Comparison of ENCODE assay signal across 9 cellular contexts in the genomic region with DNA sequence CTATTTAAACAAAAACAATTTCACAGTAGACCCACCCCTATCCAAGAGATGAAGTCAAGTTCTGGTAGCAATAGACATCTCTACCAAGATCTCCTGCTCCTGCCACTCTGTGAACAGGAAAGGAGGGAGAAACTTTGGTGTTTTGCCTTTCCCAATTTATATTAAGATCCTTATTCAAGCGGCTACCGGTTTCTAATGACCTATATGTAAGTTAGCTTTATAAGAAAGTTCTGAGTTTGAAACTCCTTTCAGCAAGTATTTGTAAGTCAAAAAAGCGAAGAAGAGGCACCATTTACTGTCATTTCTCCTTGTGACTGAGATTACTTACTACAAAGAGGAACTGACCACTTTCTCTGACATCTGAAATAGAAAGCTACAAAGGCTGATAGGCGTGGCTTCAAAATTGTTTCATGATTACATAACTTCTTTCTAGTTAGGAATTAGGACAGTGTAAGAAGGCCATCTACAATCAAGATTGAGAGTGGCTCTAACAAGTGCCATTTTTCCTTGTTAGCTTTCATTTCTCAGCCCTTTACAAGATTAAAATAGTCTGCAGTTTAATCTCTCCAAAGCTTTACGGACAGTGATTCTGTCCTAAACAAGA. TPM values are rescaled to one million over a fixed set of nuclear protein-coding genes. Genes with fewer than 3 reads are reported as not detected.
DNase-seq lines count a peak whose midpoint lies in the region; ATAC-seq and TF ChIP-seq lines count a peak whose summit lies in the region.
"Had no signal": no experiment of that assay in that cellular context is flagged by ENCODE, and none has a peak within 500 bp of the region (broad histone marks: within the 10 kb centered on the region; RNA-seq: fewer than 3 reads in every experiment).

Gene MNDA, plus strand, starts transcription at position 448 of the 604 bp plus-strand sequence. CDS start 10,803 bp downstream, outside the sequence.

- no peak within 1 kb of the TSS for H3K4me3 Mint-ChIP-seq in chondrocyte (ENCODE audit: unreplicated experiment)
- peak within 1 kb of the TSS in 1 of 10 donors; percentile 66 for H3K4me3 Mint-ChIP-seq in naive thymus-derived CD8-positive, alpha-beta T cell

- 72% methylated on average over 5 of the region's 5 CpGs for WGBS in right cardiac atrium
- 59 to 69% (median 67%) methylated on average over 5 of the region's 5 CpGs for WGBS in adipose tissue, 3 donors
- 91% methylated on average over 5 of the region's 5 CpGs for WGBS in thymus

- H3K9me3 Mint-ChIP-seq in chondrocyte (ENCODE audit: low read depth): peaks cover 3% of the 10 kb centered on the region
- peaks cover 0 to 30% (median 18%) of the 10 kb centered on the region in 9 donors for H3K9me3 Mint-ChIP-seq in naive thymus-derived CD8-positive, alpha-beta T cell

- H3K4me1 Mint-ChIP-seq in chondrocyte (ENCODE audit: low read depth): no peaks in the 10 kb centered on the region
- H3K4me1 Mint-ChIP-seq in naive thymus-derived CD8-positive, alpha-beta T cell: peaks cover 0 to 12% (median under 1%) of the 10 kb centered on the region in 4 donors

- POLR2A ChIA-PET in naive thymus-derived CD8-positive, alpha-beta T cell (lab: Charles Lee): no interaction called here

- H3K27ac Mint-ChIP-seq in chondrocyte (ENCODE audit: unreplicated experiment): no peak within 1 kb of the TSS
- peak within 1 kb of the TSS in 1 of 10 donors; percentile 44 for H3K27ac Mint-ChIP-seq in naive thymus-derived CD8-positive, alpha-beta T cell

- H3K27ac ChIP-seq in right cardiac atrium (ENCODE audit: low read length): no peak within 1 kb of the TSS
- H3K27ac ChIP-seq in adipose tissue (ENCODE audit: low read depth, low read length): no peak within 1 kb of the TSS
- H3K27ac ChIP-seq in thymus (ENCODE audit: low read depth): no peak within 1 kb of the TSS

- H3K4me3 ChIP-seq in right cardiac atrium (ENCODE audit: low read length) (no peak within 1 kb of the TSS), thymus (ENCODE audit: low read length) (no peak within 1 kb of the TSS)

- no peaks in the 10 kb centered on the region for H3K36me3 ChIP-seq in thymus (ENCODE audit: control insufficient read depth, insufficient read depth)

- H3K9me3 ChIP-seq in right cardiac atrium (ENCODE audit: control insufficient read depth, low read length) (no peaks in the 10 kb centered on the region), thymus (ENCODE audit: control insufficient read depth) (no peaks in the 10 kb centered on the region)

- ATAC-seq in Right ventricle myocardium inferior (peak; percentile 52), right cardiac atrium (no peak), HG03095 (IDR thresholded peaks at IDR 0.05; ENCODE audit: unreplicated experiment) (peak; percentile 93)
- no peak for ATAC-seq in naive thymus-derived CD8-positive, alpha-beta T cell

- DNase-seq in Right ventricle myocardium inferior (ENCODE audit: missing footprints) (no peak), right cardiac atrium (no peak), hippocampal formation (lab: John Stamatoyannopoulos, UW) (no peak), chondrocyte (ENCODE audit: low spot score) (no peak)
- DNase-seq in naive thymus-derived CD8-positive, alpha-beta T cell: no peak

- H3K27me3 Mint-ChIP-seq in chondrocyte (ENCODE audit: low read depth): no peaks in the 10 kb centered on the region
- H3K27me3 Mint-ChIP-seq in naive thymus-derived CD8-positive, alpha-beta T cell: peaks cover 0 to 13% (median 0%) of the 10 kb centered on the region in 5 donors

- no peaks in the 10 kb centered on the region for H3K36me3 Mint-ChIP-seq in chondrocyte (ENCODE audit: low read depth)
- H3K36me3 Mint-ChIP-seq in naive thymus-derived CD8-positive, alpha-beta T cell: peaks cover 0 to 13% (median 2%) of the 10 kb centered on the region in 3 donors

- intact Hi-C loops in Right ventricle myocardium inferior (cut with DNase I) (no loop called here), right cardiac atrium (cut with DNase I) (no loop called here)

- no peak for TF ChIP-seq CTCF in chondrocyte (IDR thresholded peaks at IDR 0.05)

- H3K4me1 ChIP-seq in right cardiac atrium (ENCODE audit: control insufficient read depth, insufficient read depth, low read length) (no peaks in the 10 kb centered on the region), thymus (ENCODE audit: control insufficient read depth, insufficient read depth, low read length) (no peaks in the 10 kb centered on the region)

- H3K27me3 ChIP-seq in right cardiac atrium (ENCODE audit: control insufficient read depth, insufficient read depth): no peaks in the 10 kb centered on the region
- H3K27me3 ChIP-seq in thymus (ENCODE audit: control insufficient read depth, insufficient read depth): no peaks in the 10 kb centered on the region

RNA-seq across cellular contexts. Expression of gene MNDA, which starts in this region (rescaled TPM):
- total RNA-seq in Right ventricle myocardium inferior (4.9 TPM), right cardiac atrium (1 to 10 TPM; 2.3 to 6.4 (median 4.2) TPM), chondrocyte (not detected in 3 replicates)
- polyA plus RNA-seq in right cardiac atrium (0.95 TPM), adipose tissue (10 to 100 TPM in 2 of 3 donors, 1 to 10 TPM in 1; 1.1 to 30.1 (median 22.5) TPM), thymus (13.6 TPM)
- total RNA-seq in naive thymus-derived CD8-positive, alpha-beta T cell: under 1 TPM; 0.68 to 0.74 TPM
- polyA plus RNA-seq in naive thymus-derived CD8-positive, alpha-beta T cell: 1 to 10 TPM in 1 of 3 donors, under 1 TPM in 1, not detected in 1; 0.96 to 1.3 TPM
- polyA plus RNA-seq: BJ had no signal

Comparison
In these comparisons a context has a peak if more than half of its experiments do, and no peak if none do; other contexts are left out.
1. ATAC-seq: peak in Right ventricle myocardium inferior (single experiment) and HG03095 (single experiment); none in right cardiac atrium (0 of 2) and naive thymus-derived CD8-positive, alpha-beta T cell (0 of 2).